Comparison of ENCODE assay signal across 1 cellular context in the genomic region with DNA sequence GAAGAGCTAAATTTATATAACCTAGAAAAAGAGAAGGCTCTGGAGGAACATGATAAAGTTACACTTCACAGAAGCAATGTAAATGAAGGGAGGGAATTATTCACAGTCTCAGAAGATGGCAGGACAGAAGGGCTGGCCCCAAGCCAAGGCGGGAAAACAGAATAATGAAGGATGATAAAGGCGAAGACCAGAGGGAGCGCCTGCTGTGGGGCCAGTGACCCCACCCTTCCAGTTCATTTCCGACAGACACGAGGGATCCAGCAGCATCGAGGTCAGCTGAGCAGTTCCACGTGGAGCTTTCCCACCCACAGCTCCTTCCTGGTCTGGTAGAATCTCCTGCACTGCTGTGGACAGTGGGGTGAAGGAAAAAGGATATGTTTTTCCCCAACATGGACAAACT.
A peak's percentile ranks its signal among the peaks of the same experiment; 100 is the strongest.
TF ChIP-seq lines count a peak whose summit lies in the region.

No MANE protein-coding gene starts in this region.

TF ChIP-seq in K562, 482 proteins besides CTCF, POLR2A, EP300 and RAD21:
- TF ChIP-seq, protein P1, sequence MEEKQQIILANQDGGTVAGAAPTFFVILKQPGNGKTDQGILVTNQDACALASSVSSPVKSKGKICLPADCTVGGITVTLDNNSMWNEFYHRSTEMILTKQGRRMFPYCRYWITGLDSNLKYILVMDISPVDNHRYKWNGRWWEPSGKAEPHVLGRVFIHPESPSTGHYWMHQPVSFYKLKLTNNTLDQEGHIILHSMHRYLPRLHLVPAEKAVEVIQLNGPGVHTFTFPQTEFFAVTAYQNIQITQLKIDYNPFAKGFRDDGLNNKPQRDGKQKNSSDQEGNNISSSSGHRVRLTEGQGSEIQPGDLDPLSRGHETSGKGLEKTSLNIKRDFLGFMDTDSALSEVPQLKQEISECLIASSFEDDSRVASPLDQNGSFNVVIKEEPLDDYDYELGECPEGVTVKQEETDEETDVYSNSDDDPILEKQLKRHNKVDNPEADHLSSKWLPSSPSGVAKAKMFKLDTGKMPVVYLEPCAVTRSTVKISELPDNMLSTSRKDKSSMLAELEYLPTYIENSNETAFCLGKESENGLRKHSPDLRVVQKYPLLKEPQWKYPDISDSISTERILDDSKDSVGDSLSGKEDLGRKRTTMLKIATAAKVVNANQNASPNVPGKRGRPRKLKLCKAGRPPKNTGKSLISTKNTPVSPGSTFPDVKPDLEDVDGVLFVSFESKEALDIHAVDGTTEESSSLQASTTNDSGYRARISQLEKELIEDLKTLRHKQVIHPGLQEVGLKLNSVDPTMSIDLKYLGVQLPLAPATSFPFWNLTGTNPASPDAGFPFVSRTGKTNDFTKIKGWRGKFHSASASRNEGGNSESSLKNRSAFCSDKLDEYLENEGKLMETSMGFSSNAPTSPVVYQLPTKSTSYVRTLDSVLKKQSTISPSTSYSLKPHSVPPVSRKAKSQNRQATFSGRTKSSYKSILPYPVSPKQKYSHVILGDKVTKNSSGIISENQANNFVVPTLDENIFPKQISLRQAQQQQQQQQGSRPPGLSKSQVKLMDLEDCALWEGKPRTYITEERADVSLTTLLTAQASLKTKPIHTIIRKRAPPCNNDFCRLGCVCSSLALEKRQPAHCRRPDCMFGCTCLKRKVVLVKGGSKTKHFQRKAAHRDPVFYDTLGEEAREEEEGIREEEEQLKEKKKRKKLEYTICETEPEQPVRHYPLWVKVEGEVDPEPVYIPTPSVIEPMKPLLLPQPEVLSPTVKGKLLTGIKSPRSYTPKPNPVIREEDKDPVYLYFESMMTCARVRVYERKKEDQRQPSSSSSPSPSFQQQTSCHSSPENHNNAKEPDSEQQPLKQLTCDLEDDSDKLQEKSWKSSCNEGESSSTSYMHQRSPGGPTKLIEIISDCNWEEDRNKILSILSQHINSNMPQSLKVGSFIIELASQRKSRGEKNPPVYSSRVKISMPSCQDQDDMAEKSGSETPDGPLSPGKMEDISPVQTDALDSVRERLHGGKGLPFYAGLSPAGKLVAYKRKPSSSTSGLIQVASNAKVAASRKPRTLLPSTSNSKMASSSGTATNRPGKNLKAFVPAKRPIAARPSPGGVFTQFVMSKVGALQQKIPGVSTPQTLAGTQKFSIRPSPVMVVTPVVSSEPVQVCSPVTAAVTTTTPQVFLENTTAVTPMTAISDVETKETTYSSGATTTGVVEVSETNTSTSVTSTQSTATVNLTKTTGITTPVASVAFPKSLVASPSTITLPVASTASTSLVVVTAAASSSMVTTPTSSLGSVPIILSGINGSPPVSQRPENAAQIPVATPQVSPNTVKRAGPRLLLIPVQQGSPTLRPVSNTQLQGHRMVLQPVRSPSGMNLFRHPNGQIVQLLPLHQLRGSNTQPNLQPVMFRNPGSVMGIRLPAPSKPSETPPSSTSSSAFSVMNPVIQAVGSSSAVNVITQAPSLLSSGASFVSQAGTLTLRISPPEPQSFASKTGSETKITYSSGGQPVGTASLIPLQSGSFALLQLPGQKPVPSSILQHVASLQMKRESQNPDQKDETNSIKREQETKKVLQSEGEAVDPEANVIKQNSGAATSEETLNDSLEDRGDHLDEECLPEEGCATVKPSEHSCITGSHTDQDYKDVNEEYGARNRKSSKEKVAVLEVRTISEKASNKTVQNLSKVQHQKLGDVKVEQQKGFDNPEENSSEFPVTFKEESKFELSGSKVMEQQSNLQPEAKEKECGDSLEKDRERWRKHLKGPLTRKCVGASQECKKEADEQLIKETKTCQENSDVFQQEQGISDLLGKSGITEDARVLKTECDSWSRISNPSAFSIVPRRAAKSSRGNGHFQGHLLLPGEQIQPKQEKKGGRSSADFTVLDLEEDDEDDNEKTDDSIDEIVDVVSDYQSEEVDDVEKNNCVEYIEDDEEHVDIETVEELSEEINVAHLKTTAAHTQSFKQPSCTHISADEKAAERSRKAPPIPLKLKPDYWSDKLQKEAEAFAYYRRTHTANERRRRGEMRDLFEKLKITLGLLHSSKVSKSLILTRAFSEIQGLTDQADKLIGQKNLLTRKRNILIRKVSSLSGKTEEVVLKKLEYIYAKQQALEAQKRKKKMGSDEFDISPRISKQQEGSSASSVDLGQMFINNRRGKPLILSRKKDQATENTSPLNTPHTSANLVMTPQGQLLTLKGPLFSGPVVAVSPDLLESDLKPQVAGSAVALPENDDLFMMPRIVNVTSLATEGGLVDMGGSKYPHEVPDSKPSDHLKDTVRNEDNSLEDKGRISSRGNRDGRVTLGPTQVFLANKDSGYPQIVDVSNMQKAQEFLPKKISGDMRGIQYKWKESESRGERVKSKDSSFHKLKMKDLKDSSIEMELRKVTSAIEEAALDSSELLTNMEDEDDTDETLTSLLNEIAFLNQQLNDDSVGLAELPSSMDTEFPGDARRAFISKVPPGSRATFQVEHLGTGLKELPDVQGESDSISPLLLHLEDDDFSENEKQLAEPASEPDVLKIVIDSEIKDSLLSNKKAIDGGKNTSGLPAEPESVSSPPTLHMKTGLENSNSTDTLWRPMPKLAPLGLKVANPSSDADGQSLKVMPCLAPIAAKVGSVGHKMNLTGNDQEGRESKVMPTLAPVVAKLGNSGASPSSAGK (IDR thresholded peaks at IDR 0.05) = peak; percentile 36; the same call in 1 of the 2 replicates
- TF ChIP-seq ZNF445 (CRISPR knock-in tag; IDR thresholded peaks at IDR 0.05; ENCODE audit: low read depth) (no peak), NFIC (IDR thresholded peaks at IDR 0.05) (peak; percentile 56)
- TF ChIP-seq, protein P2, sequence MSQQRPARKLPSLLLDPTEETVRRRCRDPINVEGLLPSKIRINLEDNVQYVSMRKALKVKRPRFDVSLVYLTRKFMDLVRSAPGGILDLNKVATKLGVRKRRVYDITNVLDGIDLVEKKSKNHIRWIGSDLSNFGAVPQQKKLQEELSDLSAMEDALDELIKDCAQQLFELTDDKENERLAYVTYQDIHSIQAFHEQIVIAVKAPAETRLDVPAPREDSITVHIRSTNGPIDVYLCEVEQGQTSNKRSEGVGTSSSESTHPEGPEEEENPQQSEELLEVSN (IDR thresholded peaks at IDR 0.05; ENCODE audit: borderline replicate concordance in 1 of 2, extremely low read depth in 1 of 2, insufficient read depth in 1 of 2, insufficient read length in 1 of 2, low read depth in 1 of 2, low read length in 1 of 2, poor library complexity in 1 of 2, severe bottlenecking in 1 of 2) = peak; percentile 58 to 75
